Comparison of ENCODE assay signal across 16 cellular contexts in the genomic region with DNA sequence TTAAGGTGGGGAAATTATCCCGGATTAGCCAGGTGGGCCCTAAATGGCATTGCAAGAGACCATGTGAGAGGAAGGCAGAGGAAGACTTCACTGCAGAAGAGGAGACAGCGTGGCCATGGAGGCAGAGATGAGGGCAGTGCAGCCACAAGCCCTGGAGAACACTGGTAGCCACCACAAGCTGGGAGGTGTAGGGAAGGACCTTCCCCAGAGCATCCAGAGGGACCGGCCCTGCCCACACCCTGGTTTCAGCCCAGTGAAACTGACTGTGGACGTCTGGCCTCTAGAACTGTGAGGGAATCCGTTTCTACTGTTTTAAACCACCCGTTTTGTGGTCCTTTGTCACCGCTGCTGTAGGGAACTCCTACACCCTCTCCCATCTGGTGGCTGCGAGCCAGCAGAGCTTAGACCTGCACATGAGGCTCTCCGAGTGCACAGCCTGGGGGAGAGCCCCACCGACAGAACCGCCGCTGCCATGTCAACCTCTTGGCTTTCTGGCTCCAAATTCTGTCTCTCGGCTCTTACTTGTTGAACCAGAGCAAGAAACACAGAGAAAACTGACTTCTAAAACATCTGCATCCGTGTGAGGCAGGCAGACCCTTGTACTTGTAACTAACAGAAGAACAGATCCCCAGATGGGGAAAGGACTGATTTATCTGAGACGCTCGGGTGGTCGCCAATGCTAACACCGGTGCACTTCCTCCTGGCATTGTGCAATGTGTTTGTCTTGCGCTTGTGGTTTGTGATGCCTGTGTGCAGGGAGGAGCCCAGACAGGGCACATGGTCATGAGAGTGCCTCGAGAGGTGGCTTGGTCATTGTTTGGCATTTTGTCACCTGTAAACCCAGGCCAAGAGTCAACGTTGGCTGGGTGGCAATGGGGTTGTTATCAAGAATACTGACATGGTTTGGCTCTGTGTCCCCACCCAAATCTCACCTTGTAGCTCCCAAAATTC.
DNase-seq lines count a peak whose midpoint lies in the region; ATAC-seq and TF ChIP-seq lines count a peak whose summit lies in the region.
"Had no signal": no experiment of that assay in that cellular context is flagged by ENCODE, and none has a peak within 500 bp of the region (broad histone marks: within the 10 kb centered on the region; RNA-seq: fewer than 3 reads in every experiment).

No MANE protein-coding gene starts in this region.

- DNase-seq in KBM-7 (peak; percentile 56), coronary artery (ENCODE audit: low spot score) (peak; percentile 47), mesenteric fat pad (ENCODE audit: low spot score) (peak; percentile 76), NCI-H187 (lab: John Stamatoyannopoulos, UW) (no peak), A673 (ENCODE audit: low spot score) (no peak), NCI-H1436 (lab: John Stamatoyannopoulos, UW) (no peak)
- DNase-seq: activated T-cell treated with anti-CD3 and anti-CD28 coated beads, Interleukin-2, amount 50 U/mL, for 72 hours; effector CD8-positive, alpha-beta T cell; H9; hypothalamus; NCI-H2171; small intestine had no signal

- no peak for TF ChIP-seq CTCF in coronary artery (IDR thresholded peaks at IDR 0.05)
- no peak for TF ChIP-seq CTCF in A673 (conservative IDR thresholded peaks at IDR 0.05; ENCODE audit: low read depth, low read length)

- H3K27me3 ChIP-seq in BLaER1 (no peaks in the 10 kb centered on the region), A673 (replicated peaks; ENCODE audit: insufficient read depth, low read depth, low read length, poor library complexity) (no peaks in the 10 kb centered on the region)
- H3K27me3 ChIP-seq: cardiac muscle cell had no signal

- no peaks in the 10 kb centered on the region for H4K20me1 ChIP-seq in BLaER1

- ATAC-seq in HG02973 (IDR thresholded peaks at IDR 0.05; ENCODE audit: unreplicated experiment), result no peak
- ATAC-seq: activated T-cell treated with anti-CD3 and anti-CD28 coated beads, Interleukin-2, amount 50 U/mL, for 72 hours had no signal

- H3K27ac ChIP-seq in BLaER1 (peak overlapping the region; percentile 84), coronary artery (no peak overlapping the region), A673 (ENCODE audit: low read depth, low read length, poor library complexity, severe bottlenecking) (no peak overlapping the region)
- H3K27ac ChIP-seq: cardiac muscle cell, RWPE1 had no signal

- in situ Hi-C loops in KBM-7 (cut with MboI; ENCODE audit: low pct_unique_long_range_greater_than_20kb, low sequenced_read_pairs), result no loop called here

- no peak overlapping the region for H3K4me3 ChIP-seq in BLaER1
- no peak overlapping the region for H3K4me3 ChIP-seq in coronary artery
- H3K4me3 ChIP-seq in A673 (ENCODE audit: low read depth, low read length, poor library complexity, severe bottlenecking), result no peak overlapping the region
- H3K4me3 ChIP-seq: cardiac muscle cell had no signal

- H3K4me2 ChIP-seq in BLaER1, result peak overlapping the region; percentile 80

- POLR2A ChIA-PET in A673 (lab: Charles Lee; ENCODE audit: low non-redundant PET), result no interaction called here

- no TSS peak for BruUV-seq in A673 (replicated peaks; lab: Mats Ljungman, UMichigan)

- H3K9me3 ChIP-seq in BLaER1 (no peaks in the 10 kb centered on the region), A673 (ENCODE audit: low read depth, low read length, poor library complexity, severe bottlenecking) (no peaks in the 10 kb centered on the region)

- H3K36me3 ChIP-seq in BLaER1 (no peaks in the 10 kb centered on the region), A673 (ENCODE audit: insufficient read depth, low read length, poor library complexity, severe bottlenecking) (no peaks in the 10 kb centered on the region)
- H3K36me3 ChIP-seq: cardiac muscle cell had no signal

- H3K9ac ChIP-seq in BLaER1, result peak overlapping the region; percentile 64

- intact Hi-C loops in A673 (cut with micrococcal nuclease; ENCODE audit: unreplicated experiment), result no loop called here

- CTCF ChIA-PET in A673 (lab: Charles Lee), result no interaction called here

- H3K4me1 ChIP-seq in BLaER1 (peaks cover 68% of the 10 kb centered on the region), A673 (ENCODE audit: insufficient read depth, low read length, poor library complexity, severe bottlenecking) (no peaks in the 10 kb centered on the region)

Comparison
In these comparisons a context has a peak if more than half of its experiments do, and no peak if none do; other contexts are left out.
1. DNase-seq: peak in KBM-7 (single experiment), coronary artery (single experiment) and mesenteric fat pad (single experiment); none in NCI-H187 (0 of 2), A673 (single experiment) and NCI-H1436 (single experiment).